In the genomic region with DNA sequence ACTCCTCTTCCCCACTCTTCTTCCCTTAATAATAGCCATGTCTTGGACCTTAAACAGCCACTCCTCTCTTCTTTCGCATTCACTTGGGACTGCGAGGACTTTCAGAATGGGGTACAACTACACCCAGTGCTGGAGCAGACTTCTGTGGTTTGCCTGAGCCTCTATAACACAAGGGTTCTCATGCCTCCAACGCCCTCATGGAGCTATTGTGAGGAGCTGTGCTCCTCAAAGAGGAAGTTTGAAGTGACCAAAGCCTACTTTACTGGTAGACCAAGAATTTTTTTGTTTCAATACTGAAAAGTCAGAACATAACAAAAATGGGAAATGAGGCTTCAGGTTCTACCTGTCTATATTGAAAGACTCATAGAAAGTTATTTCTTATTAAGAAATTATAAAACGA, we compare ENCODE assay signal across 23 cellular contexts.
"Had no signal": no experiment of that assay in that cellular context is flagged by ENCODE, and none has a peak within 500 bp of the region (broad histone marks: within the 10 kb centered on the region; RNA-seq: fewer than 3 reads in every experiment).

No MANE protein-coding gene starts in this region.

- H3K36me3 Mint-ChIP-seq: activated naive CD8-positive, alpha-beta T cell; brain had no signal

- H3K27ac Mint-ChIP-seq: activated CD4-positive, alpha-beta memory T cell treated with anti-CD3 and anti-CD28 coated beads, Interleukin-2, amount 10 ng/mL, durations not matched to agents 7 days and 5 days; activated CD4-positive, alpha-beta T cell treated with anti-CD3 and anti-CD28 coated beads, Interleukin-2, amount 10 ng/mL, durations not matched to agents 7 days and 5 days; activated naive CD4-positive, alpha-beta T cell treated with anti-CD3 and anti-CD28 coated beads for 36 hours; activated naive CD8-positive, alpha-beta T cell; activated T-helper 17 cell treated with anti-CD3 and anti-CD28 coated beads, Interleukin-2, amount 50 U/mL, for 72 hours; T-helper 1 cell treated with Interleukin-12 subunit alpha and Interleukin-12 subunit beta and Interleukin-4 antibody, amounts not matched to agents 30 μg/mL and 1 μg/mL, for 36 hours had no signal

- ATAC-seq: activated T-helper 17 cell treated with anti-CD3 and anti-CD28 coated beads, Interleukin-2, amount 50 U/mL, for 72 hours; Panc1; Right ventricle myocardium inferior had no signal

- DNase-seq: activated CD4-positive, alpha-beta memory T cell treated with anti-CD3 and anti-CD28 coated beads, Interleukin-2, amount 10 ng/mL, durations not matched to agents 7 days and 5 days; activated CD4-positive, alpha-beta T cell treated with anti-CD3 and anti-CD28 coated beads, Interleukin-2, amount 10 ng/mL, durations not matched to agents 7 days and 5 days; activated CD4-positive, CD25-positive, alpha-beta regulatory T cell; activated gamma-delta T cell; activated naive CD4-positive, alpha-beta T cell treated with anti-CD3 and anti-CD28 coated beads for 36 hours; activated T-cell treated with anti-CD3 and anti-CD28 coated beads for 4 hours; activated T-cell treated with anti-CD3 and anti-CD28 coated beads, Interleukin-2, amount 50 U/mL, for 48 hours; amygdala; Karpas-422; NCI-H146; NCI-H187 treated with DMSO at 0.1 percent for 48 hours; NCI-H2171 treated with DMSO at 0.1 percent for 48 hours; NCI-H226; NCI-H526; NCI-H82; RPMI8226 had no signal

- H3K9me3 Mint-ChIP-seq: activated CD4-positive, alpha-beta memory T cell treated with anti-CD3 and anti-CD28 coated beads, Interleukin-2, amount 10 ng/mL, durations not matched to agents 7 days and 5 days; central memory CD8-positive, alpha-beta T cell had no signal

- H3K4me1 Mint-ChIP-seq: activated CD4-positive, alpha-beta memory T cell treated with anti-CD3 and anti-CD28 coated beads, Interleukin-2, amount 10 ng/mL, durations not matched to agents 7 days and 5 days; activated CD4-positive, alpha-beta T cell treated with anti-CD3 and anti-CD28 coated beads, Interleukin-2, amount 10 ng/mL, durations not matched to agents 7 days and 5 days; central memory CD8-positive, alpha-beta T cell had no signal

- H3K4me3 Mint-ChIP-seq: activated CD4-positive, alpha-beta memory T cell treated with anti-CD3 and anti-CD28 coated beads, Interleukin-2, amount 10 ng/mL, durations not matched to agents 7 days and 5 days; activated CD4-positive, alpha-beta T cell treated with anti-CD3 and anti-CD28 coated beads, Interleukin-2, amount 10 ng/mL, durations not matched to agents 7 days and 5 days; activated naive CD4-positive, alpha-beta T cell treated with anti-CD3 and anti-CD28 coated beads for 36 hours; activated naive CD8-positive, alpha-beta T cell; activated T-helper 17 cell treated with anti-CD3 and anti-CD28 coated beads, Interleukin-2, amount 50 U/mL, for 72 hours; central memory CD8-positive, alpha-beta T cell; T-helper 1 cell treated with Interleukin-12 subunit alpha and Interleukin-12 subunit beta and Interleukin-4 antibody, amounts not matched to agents 30 μg/mL and 1 μg/mL, for 36 hours had no signal
